ENCODE assay signal across 28 cellular contexts in genomic region chr17:78568051-78568450, GRCh38. TPM values are rescaled to one million over a fixed set of nuclear protein-coding genes. Genes with fewer than 3 reads are reported as not detected.
"Had no signal": no experiment of that assay in that cellular context is flagged by ENCODE, and none has a peak within 500 bp of the region (broad histone marks: within the 10 kb centered on the region; RNA-seq: fewer than 3 reads in every experiment).

No MANE protein-coding gene starts in this region.

- ATAC-seq: gastrocnemius medialis, left cardiac atrium had no signal

- H3K9me3 Mint-ChIP-seq: activated CD4-positive, alpha-beta memory T cell treated with anti-CD3 and anti-CD28 coated beads for 36 hours; activated CD4-positive, alpha-beta T cell treated with anti-CD3 and anti-CD28 coated beads, Interleukin-2, amount 10 ng/mL, durations not matched to agents 24 days and 14 days; activated naive CD4-positive, alpha-beta T cell treated with anti-CD3 and anti-CD28 coated beads, Interleukin-2, amount 10 ng/mL, durations not matched to agents 7 days and 5 days; activated naive CD8-positive, alpha-beta T cell treated with anti-CD3 and anti-CD28 coated beads, Interleukin-2, amount 10 ng/mL, durations not matched to agents 7 days and 5 days; naive B cell had no signal

- H3K79me2 ChIP-seq: hepatocyte had no signal

- FAIRE-seq: endometrium, TTC549 had no signal

- H3K27ac ChIP-seq: ascending aorta, cardiac muscle cell, colonic mucosa, epithelial cell of prostate, esophagus squamous epithelium, gastrocnemius medialis, hepatocyte, right atrium auricular region, spleen, transverse colon had no signal

- H3K36me3 Mint-ChIP-seq: activated CD4-positive, alpha-beta memory T cell treated with anti-CD3 and anti-CD28 coated beads for 36 hours; activated naive CD4-positive, alpha-beta T cell treated with anti-CD3 and anti-CD28 coated beads, Interleukin-2, amount 10 ng/mL, durations not matched to agents 7 days and 5 days; activated naive CD8-positive, alpha-beta T cell treated with anti-CD3 and anti-CD28 coated beads, Interleukin-2, amount 10 ng/mL, durations not matched to agents 7 days and 5 days; brain; naive B cell had no signal

- H3K4me2 ChIP-seq: hepatocyte had no signal

- H3K27me3 ChIP-seq: ascending aorta, cardiac muscle cell, colonic mucosa, hepatocyte, right atrium auricular region had no signal

- H3K9me3 ChIP-seq: ascending aorta, colonic mucosa, esophagus squamous epithelium, gastrocnemius medialis, right atrium auricular region, spleen, transverse colon had no signal

- H3K27ac Mint-ChIP-seq: activated CD4-positive, alpha-beta memory T cell treated with anti-CD3 and anti-CD28 coated beads for 36 hours; activated CD4-positive, alpha-beta T cell treated with anti-CD3 and anti-CD28 coated beads, Interleukin-2, amount 10 ng/mL, durations not matched to agents 24 days and 14 days; activated naive CD4-positive, alpha-beta T cell treated with anti-CD3 and anti-CD28 coated beads, Interleukin-2, amount 10 ng/mL, durations not matched to agents 7 days and 5 days; activated naive CD8-positive, alpha-beta T cell treated with anti-CD3 and anti-CD28 coated beads, Interleukin-2, amount 10 ng/mL, durations not matched to agents 7 days and 5 days; nephron progenitor cell had no signal

- DNase-seq: activated CD4-positive, alpha-beta memory T cell treated with anti-CD3 and anti-CD28 coated beads for 36 hours; activated CD4-positive, alpha-beta T cell treated with anti-CD3 and anti-CD28 coated beads, Interleukin-2, amount 10 ng/mL, durations not matched to agents 24 days and 14 days; activated CD4-positive, CD25-positive, alpha-beta regulatory T cell treated with anti-CD3 and anti-CD28 coated beads, Interleukin-2, amount 50 U/mL, for 72 hours; activated CD8-positive, alpha-beta memory T cell treated with anti-CD3 and anti-CD28 coated beads, Interleukin-2, amount 50 U/mL, for 4 hours; activated gamma-delta T cell; activated naive CD4-positive, alpha-beta T cell treated with anti-CD3 and anti-CD28 coated beads, Interleukin-2, amount 10 ng/mL, durations not matched to agents 7 days and 5 days; activated naive CD8-positive, alpha-beta T cell treated with anti-CD3 and anti-CD28 coated beads, Interleukin-2, amount 10 ng/mL, durations not matched to agents 7 days and 5 days; activated T-cell treated with anti-CD3 and anti-CD28 coated beads, Interleukin-2, amount 50 U/mL, for 1 hour; cerebellar nuclear complex; colonic mucosa; effector CD8-positive, alpha-beta T cell; esophagus squamous epithelium; gastrocnemius medialis; left cardiac atrium; naive B cell; nephron progenitor cell; stimulated activated naive CD4-positive, alpha-beta T cell treated with Interleukin-2 at 50 U/mL for 16 hours; T-helper 9 cell; transverse colon had no signal

- H3K4me1 Mint-ChIP-seq: activated CD4-positive, alpha-beta T cell treated with anti-CD3 and anti-CD28 coated beads, Interleukin-2, amount 10 ng/mL, durations not matched to agents 24 days and 14 days; activated naive CD4-positive, alpha-beta T cell treated with anti-CD3 and anti-CD28 coated beads, Interleukin-2, amount 10 ng/mL, durations not matched to agents 7 days and 5 days; naive B cell had no signal

- H3K4me1 ChIP-seq: ascending aorta, colonic mucosa, gastrocnemius medialis, transverse colon had no signal

- H3K4me3 Mint-ChIP-seq: activated CD4-positive, alpha-beta memory T cell treated with anti-CD3 and anti-CD28 coated beads for 36 hours; activated CD4-positive, alpha-beta T cell treated with anti-CD3 and anti-CD28 coated beads, Interleukin-2, amount 10 ng/mL, durations not matched to agents 24 days and 14 days; activated naive CD4-positive, alpha-beta T cell treated with anti-CD3 and anti-CD28 coated beads, Interleukin-2, amount 10 ng/mL, durations not matched to agents 7 days and 5 days; activated naive CD8-positive, alpha-beta T cell treated with anti-CD3 and anti-CD28 coated beads, Interleukin-2, amount 10 ng/mL, durations not matched to agents 7 days and 5 days; brain; naive B cell; nephron progenitor cell had no signal

- H2AFZ ChIP-seq: hepatocyte had no signal

- H3K4me3 ChIP-seq: ascending aorta, cardiac muscle cell, colonic mucosa, esophagus squamous epithelium, gastrocnemius medialis, hepatocyte, right atrium auricular region, spleen, transverse colon had no signal

- H3K36me3 ChIP-seq: ascending aorta, cardiac muscle cell, colonic mucosa, esophagus squamous epithelium, gastrocnemius medialis, right atrium auricular region, spleen, transverse colon had no signal

RNA-seq across cellular contexts. Expression of gene DNAH17, which starts 9.1 kb away (rescaled TPM):
- total RNA-seq: ascending aorta, cardiac muscle cell had no signal
